In the genomic region with DNA sequence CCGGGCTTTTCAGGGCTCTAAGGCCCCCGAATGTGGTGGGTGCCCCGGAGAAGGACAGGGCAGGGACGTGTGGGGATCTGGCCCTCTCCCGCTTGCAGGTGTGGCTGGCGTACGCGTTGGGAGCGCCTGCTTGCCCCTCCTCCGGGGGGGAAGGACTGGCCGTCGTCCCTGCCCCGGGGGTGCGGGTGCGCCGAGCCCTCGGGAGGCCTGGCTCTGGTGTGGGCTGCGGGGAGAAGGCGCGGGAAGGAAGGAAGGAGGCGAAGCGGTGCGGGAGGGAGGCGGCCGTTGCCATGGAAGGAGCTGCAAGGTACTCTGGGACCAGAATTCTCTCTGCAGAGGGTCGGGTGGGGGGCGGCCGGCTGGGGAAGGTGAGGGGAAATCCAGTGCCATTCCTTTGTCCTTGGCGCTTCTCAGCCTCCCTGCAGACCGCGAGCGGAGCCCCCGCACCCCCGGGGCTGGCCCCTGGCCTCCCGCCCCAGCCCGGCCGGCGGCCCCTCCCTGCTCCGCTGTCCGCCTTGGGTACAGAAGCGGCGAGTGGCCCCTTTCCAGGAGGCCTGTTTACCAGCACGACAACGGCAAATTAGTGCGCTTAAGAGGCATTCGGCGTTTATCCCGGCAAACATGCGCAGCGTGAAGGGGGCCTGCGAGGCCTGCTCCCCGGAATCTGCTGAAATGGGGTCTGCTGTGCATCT, we compare ENCODE assay signal across 8 cellular contexts.
DNase-seq lines count a peak whose midpoint lies in the region; ATAC-seq and TF ChIP-seq lines count a peak whose summit lies in the region.

No MANE protein-coding gene starts in this region.

- CTCF ChIA-PET in SK-N-SH (lab: Yijun Ruan, JAX) (interaction anchor here (1.3 to 1.8 kb wide), 2 partner anchors 69 to 261 kb away, joined by 3 to 4 read pairs; no protein-coding TSS in a partner anchor), RWPE1 (lab: Yijun Ruan, JAX) (no interaction called here)

- TF ChIP-seq EP300 in SK-N-SH (IDR thresholded peaks at IDR 0.05; ENCODE audit: borderline replicate concordance in 1 of 2, low read depth in 1 of 2, low read length in 1 of 2): no peak

- peaks cover 0 to 32% of the 10 kb centered on the region in 2 experiments; a peak in 2 of 4 replicates for H3K4me1 ChIP-seq in SK-N-SH (ENCODE audit: control insufficient read depth in 1 of 2, insufficient read depth in 2 of 2, low read depth in 1 of 2, low read length in 1 of 2)
- peaks cover 4% of the 10 kb centered on the region for H3K4me1 ChIP-seq in testis

- no peak overlapping the region for H3K9ac ChIP-seq in SK-N-SH

- H4K20me1 ChIP-seq in SK-N-SH (ENCODE audit: insufficient read depth): no peaks in the 10 kb centered on the region

- DNase-seq in SK-N-SH (peak; percentile 44), iPS-NIHi11 (ENCODE audit: low spot score) (peak; percentile 54), testis (no peak), erythroblast (lab: John Stamatoyannopoulos, UW) (no peak), RWPE1 (ENCODE audit: low spot score) (no peak)
- peak; percentile 51 for DNase-seq in activated CD8-positive, alpha-beta memory T cell treated with anti-CD3 and anti-CD28 coated beads, Interleukin-2, amount 50 U/mL, for 48 hours

- H3K36me3 ChIP-seq in SK-N-SH (replicated peaks in 1 of 2; ENCODE audit: control insufficient read depth in 1 of 2, insufficient read depth in 2 of 2, low read length in 1 of 2): no peaks in the 10 kb centered on the region
- H3K36me3 ChIP-seq in testis (ENCODE audit: low read depth, missing control alignments): no peaks in the 10 kb centered on the region

- H3K4me3 ChIP-seq in SK-N-SH (ENCODE audit: low read depth in 2 of 2, low read length in 1 of 2) (no peak overlapping the region), testis (peak overlapping the region; percentile 18 to 24)

- no peaks in the 10 kb centered on the region for H3K79me2 ChIP-seq in SK-N-SH (ENCODE audit: insufficient read depth)

- TF ChIP-seq RAD21 in SK-N-SH (IDR thresholded peaks at IDR 0.05; ENCODE audit: low read length): no peak

- H3K4me2 ChIP-seq in SK-N-SH: no peak overlapping the region

- WGBS in SK-N-SH (ENCODE audit: low lambda C conversion rate): 87% methylated on average over 31 of the region's 52 CpGs
- WGBS in testis, 2 donors: 1 to 5% methylated on average over 23 to 48 of the region's 52 CpGs

- no peaks in the 10 kb centered on the region for H3F3A ChIP-seq in SK-N-SH (replicated peaks; ENCODE audit: insufficient read depth)

- no peak overlapping the region for H2AFZ ChIP-seq in SK-N-SH (ENCODE audit: low read depth)

- ATAC-seq in SK-N-SH treated with all-trans-retinoic acid at 6 μM for 48 hours: no peak
- no peak for ATAC-seq in HG02763 (IDR thresholded peaks at IDR 0.05; ENCODE audit: unreplicated experiment)

- no peak overlapping the region for H3K27ac ChIP-seq in SK-N-SH (ENCODE audit: low read depth in 2 of 2, low read length in 1 of 2)
- H3K27ac ChIP-seq in testis: no peak overlapping the region
- no peak overlapping the region for H3K27ac ChIP-seq in RWPE1

- no peak for TF ChIP-seq POLR2A in testis (IDR thresholded peaks at IDR 0.05)
- TF ChIP-seq POLR2A in erythroblast (IDR thresholded peaks at IDR 0.05; ENCODE audit: low read length): no peak

- H3K27me3 ChIP-seq in SK-N-SH (ENCODE audit: insufficient read depth): no peaks in the 10 kb centered on the region
- H3K27me3 ChIP-seq in testis: no peaks in the 10 kb centered on the region

- no peaks in the 10 kb centered on the region for H3K9me2 ChIP-seq in SK-N-SH

- intact Hi-C loops in testis (cut with DNase I; ENCODE audit: low total_unique reads): no loop called here

- no peaks in the 10 kb centered on the region for H3K9me3 ChIP-seq in SK-N-SH
- H3K9me3 ChIP-seq in testis: no peaks in the 10 kb centered on the region

- POLR2A ChIA-PET in SK-N-SH (lab: Yijun Ruan, JAX) (no interaction called here), RWPE1 (lab: Yijun Ruan, JAX; ENCODE audit: low non-redundant PET) (no interaction called here)

- TF ChIP-seq CTCF in SK-N-SH (IDR thresholded peaks at IDR 0.05): no peak
- TF ChIP-seq CTCF in testis (IDR thresholded peaks at IDR 0.05): no peak
- TF ChIP-seq CTCF in RWPE1 (conservative IDR thresholded peaks at IDR 0.05; ENCODE audit: low read depth): no peak

TF ChIP-seq in SK-N-SH, 30 proteins besides CTCF, POLR2A, EP300 and RAD21 (continues in another document):
- TF ChIP-seq YY1 (IDR thresholded peaks at IDR 0.05; ENCODE audit: low read depth): no peak
- no peak for TF ChIP-seq JUND (IDR thresholded peaks at IDR 0.05)
- TF ChIP-seq RXRA (IDR thresholded peaks at IDR 0.05; ENCODE audit: borderline replicate concordance, low read depth): no peak
- TF ChIP-seq NRF1 (IDR thresholded peaks at IDR 0.05; ENCODE audit: low read depth, low read length): no peak
- TF ChIP-seq RCOR1 (IDR thresholded peaks at IDR 0.05; ENCODE audit: low read length): no peak
- no peak for TF ChIP-seq SIN3A (IDR thresholded peaks at IDR 0.05; ENCODE audit: borderline replicate concordance, low read depth, low read length)
- TF ChIP-seq, protein P1, sequence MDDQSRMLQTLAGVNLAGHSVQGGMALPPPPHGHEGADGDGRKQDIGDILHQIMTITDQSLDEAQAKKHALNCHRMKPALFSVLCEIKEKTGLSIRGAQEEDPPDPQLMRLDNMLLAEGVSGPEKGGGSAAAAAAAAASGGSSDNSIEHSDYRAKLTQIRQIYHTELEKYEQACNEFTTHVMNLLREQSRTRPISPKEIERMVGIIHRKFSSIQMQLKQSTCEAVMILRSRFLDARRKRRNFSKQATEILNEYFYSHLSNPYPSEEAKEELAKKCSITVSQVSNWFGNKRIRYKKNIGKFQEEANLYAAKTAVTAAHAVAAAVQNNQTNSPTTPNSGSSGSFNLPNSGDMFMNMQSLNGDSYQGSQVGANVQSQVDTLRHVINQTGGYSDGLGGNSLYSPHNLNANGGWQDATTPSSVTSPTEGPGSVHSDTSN (IDR thresholded peaks at IDR 0.05): no peak
- TF ChIP-seq, protein P2, sequence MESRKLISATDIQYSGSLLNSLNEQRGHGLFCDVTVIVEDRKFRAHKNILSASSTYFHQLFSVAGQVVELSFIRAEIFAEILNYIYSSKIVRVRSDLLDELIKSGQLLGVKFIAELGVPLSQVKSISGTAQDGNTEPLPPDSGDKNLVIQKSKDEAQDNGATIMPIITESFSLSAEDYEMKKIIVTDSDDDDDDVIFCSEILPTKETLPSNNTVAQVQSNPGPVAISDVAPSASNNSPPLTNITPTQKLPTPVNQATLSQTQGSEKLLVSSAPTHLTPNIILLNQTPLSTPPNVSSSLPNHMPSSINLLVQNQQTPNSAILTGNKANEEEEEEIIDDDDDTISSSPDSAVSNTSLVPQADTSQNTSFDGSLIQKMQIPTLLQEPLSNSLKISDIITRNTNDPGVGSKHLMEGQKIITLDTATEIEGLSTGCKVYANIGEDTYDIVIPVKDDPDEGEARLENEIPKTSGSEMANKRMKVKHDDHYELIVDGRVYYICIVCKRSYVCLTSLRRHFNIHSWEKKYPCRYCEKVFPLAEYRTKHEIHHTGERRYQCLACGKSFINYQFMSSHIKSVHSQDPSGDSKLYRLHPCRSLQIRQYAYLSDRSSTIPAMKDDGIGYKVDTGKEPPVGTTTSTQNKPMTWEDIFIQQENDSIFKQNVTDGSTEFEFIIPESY (IDR thresholded peaks at IDR 0.05; ENCODE audit: borderline replicate concordance, low read depth): no peak
- TF ChIP-seq EZH2phosphoT487 (IDR thresholded peaks at IDR 0.05; ENCODE audit: borderline replicate concordance, low read depth): no peak
- TF ChIP-seq FOXM1 (IDR thresholded peaks at IDR 0.05; ENCODE audit: low read depth): no peak
- no peak for TF ChIP-seq RFX5 (IDR thresholded peaks at IDR 0.05; ENCODE audit: low read length)
- no peak for TF ChIP-seq TAF1 (IDR thresholded peaks at IDR 0.05; ENCODE audit: borderline replicate concordance, low read depth, low read length)

TF ChIP-seq in SK-N-SH treated with all-trans-retinoic acid at 6 μM for 48 hours, 23 proteins besides CTCF, POLR2A, EP300 and RAD21:
- TF ChIP-seq BACH2 (CRISPR knock-in tag; IDR thresholded peaks at IDR 0.05; ENCODE audit: borderline replicate concordance): no peak
- TF ChIP-seq ZFP30 (CRISPR knock-in tag; IDR thresholded peaks at IDR 0.05): no peak
- no peak for TF ChIP-seq CSDC2 (CRISPR knock-in tag; IDR thresholded peaks at IDR 0.05)

Comparison
In these comparisons a context has a peak if more than half of its experiments do, and no peak if none do; other contexts are left out.
1. DNase-seq: peak in SK-N-SH (single experiment), activated CD8-positive, alpha-beta memory T cell treated with anti-CD3 and anti-CD28 coated beads, Interleukin-2, amount 50 U/mL, for 48 hours (single experiment) and iPS-NIHi11 (single experiment); none in testis (single experiment), erythroblast (0 of 2) and RWPE1 (single experiment).
2. H3K4me3 ChIP-seq: peak in testis (2 of 2); none in SK-N-SH (0 of 2).